ENCODE assay signal across 23 cellular contexts in the genomic region with DNA sequence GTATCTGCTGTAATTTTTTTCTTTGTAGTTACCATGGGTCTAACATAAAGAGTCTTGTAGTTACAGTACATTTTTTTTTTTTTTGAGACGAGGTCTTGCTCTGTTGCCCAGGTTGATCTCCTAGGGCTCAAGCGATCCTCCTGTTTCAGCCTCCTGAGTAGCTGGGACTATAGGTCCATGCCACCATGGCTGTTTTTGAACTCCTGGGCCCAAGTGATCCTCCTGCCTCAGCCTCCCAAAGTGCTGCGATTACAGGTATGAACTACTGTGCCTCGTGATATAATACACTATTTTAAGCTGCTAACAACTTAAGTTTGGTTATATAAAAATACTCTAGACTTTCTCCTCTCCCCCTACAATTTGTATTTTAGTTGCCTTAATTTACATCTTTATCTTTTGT.
"Had no signal": no experiment of that assay in that cellular context is flagged by ENCODE, and none has a peak within 500 bp of the region (broad histone marks: within the 10 kb centered on the region; RNA-seq: fewer than 3 reads in every experiment).

No MANE protein-coding gene starts in this region.

- H3K27ac ChIP-seq: neural progenitor cell, ovary, parathyroid adenoma, psoas muscle, right lobe of liver, sigmoid colon, stomach, tibial artery, transverse colon, upper lobe of right lung, uterus had no signal

- DNase-seq: natural killer cell; occipital lobe; ovary; posterior cingulate gyrus; psoas muscle; right cardiac atrium; right lobe of liver; sigmoid colon; small intestine; stimulated activated CD4-positive, alpha-beta T cell treated with anti-CD3 and anti-CD28 coated beads, Interleukin-15, amount 100 ng/mL, for 24 hours; stimulated activated CD4-positive, alpha-beta T cell treated with anti-CD3 and anti-CD28 coated beads, Interleukin-2, amount 100 ng/mL, for 24 hours; stimulated activated CD4-positive, alpha-beta T cell treated with anti-CD3 and anti-CD28 coated beads, Interleukin-2, amount 100 ng/mL, for 48 hours; stimulated activated CD4-positive, alpha-beta T cell treated with anti-CD3 and anti-CD28 coated beads, Interleukin-4, amount 100 ng/mL, for 24 hours; stimulated activated naive B cell treated with anti-CD40 and anti-IgM and Interleukin-4, amounts not matched to agents 10 μg/mL and 1 μg/mL and 100 μg/mL, for 72 hours; stimulated activated naive CD4-positive, alpha-beta T cell treated with Interleukin-2 at 50 U/mL for 16 hours; stomach; tibial artery; transverse colon; upper lobe of right lung; uterus had no signal

- H3K4me3 ChIP-seq: neural progenitor cell, ovary, psoas muscle, right lobe of liver, sigmoid colon, stomach, tibial artery, transverse colon, upper lobe of right lung, uterus had no signal

- H3K27me3 ChIP-seq: neural progenitor cell, ovary, right lobe of liver, sigmoid colon, stomach, tibial artery, transverse colon, upper lobe of right lung, uterus had no signal

- H3K36me3 ChIP-seq: neural progenitor cell, ovary, right lobe of liver, sigmoid colon, stomach, tibial artery, transverse colon, upper lobe of right lung, uterus had no signal

- H3K4me1 ChIP-seq: neural progenitor cell, parathyroid adenoma, psoas muscle, right lobe of liver, stomach, transverse colon, upper lobe of right lung, uterus had no signal

- ATAC-seq: natural killer cell; psoas muscle; right cardiac atrium; right lobe of liver; stimulated activated effector memory CD8-positive, alpha-beta T cell treated with anti-CD3 and anti-CD28 coated beads, Interleukin-12 subunit alpha, Interleukin-12 subunit beta, amount 100 ng/mL, for 72 hours; stimulated activated naive B cell treated with anti-CD40 and anti-IgM and Interleukin-4, amounts not matched to agents 10 μg/mL and 1 μg/mL and 100 μg/mL, for 72 hours; upper lobe of right lung had no signal

- H3K9me3 ChIP-seq: right lobe of liver, uterus had no signal
